1 cellular context compared by ENCODE assay signal in the genomic region with DNA sequence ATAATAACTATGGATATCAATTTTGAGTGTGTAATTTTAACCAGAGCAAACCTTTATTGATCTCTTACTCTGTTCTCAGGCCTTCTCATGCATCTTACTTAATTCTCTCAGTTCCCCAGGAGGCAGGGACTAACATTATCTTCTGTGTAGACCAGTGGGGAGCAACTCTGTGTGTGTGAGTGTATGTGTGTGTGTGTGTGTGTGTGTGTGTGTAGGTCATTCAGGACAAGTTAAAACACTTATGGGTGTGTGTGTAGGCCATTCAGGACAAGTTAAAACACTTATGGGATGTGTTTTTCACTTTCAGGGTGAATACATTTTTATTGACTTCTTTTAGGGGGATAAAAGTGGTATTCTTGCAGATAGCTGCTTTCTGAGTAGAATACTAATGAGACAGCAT.
TF ChIP-seq lines count a peak whose summit lies in the region.

No MANE protein-coding gene starts in this region.

TF ChIP-seq in HEK293, 187 proteins besides CTCF, POLR2A, EP300 and RAD21 (continued from another document):
- TF ChIP-seq, protein P1, sequence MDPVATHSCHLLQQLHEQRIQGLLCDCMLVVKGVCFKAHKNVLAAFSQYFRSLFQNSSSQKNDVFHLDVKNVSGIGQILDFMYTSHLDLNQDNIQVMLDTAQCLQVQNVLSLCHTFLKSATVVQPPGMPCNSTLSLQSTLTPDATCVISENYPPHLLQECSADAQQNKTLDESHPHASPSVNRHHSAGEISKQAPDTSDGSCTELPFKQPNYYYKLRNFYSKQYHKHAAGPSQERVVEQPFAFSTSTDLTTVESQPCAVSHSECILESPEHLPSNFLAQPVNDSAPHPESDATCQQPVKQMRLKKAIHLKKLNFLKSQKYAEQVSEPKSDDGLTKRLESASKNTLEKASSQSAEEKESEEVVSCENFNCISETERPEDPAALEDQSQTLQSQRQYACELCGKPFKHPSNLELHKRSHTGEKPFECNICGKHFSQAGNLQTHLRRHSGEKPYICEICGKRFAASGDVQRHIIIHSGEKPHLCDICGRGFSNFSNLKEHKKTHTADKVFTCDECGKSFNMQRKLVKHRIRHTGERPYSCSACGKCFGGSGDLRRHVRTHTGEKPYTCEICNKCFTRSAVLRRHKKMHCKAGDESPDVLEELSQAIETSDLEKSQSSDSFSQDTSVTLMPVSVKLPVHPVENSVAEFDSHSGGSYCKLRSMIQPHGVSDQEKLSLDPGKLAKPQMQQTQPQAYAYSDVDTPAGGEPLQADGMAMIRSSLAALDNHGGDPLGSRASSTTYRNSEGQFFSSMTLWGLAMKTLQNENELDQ (tag by site-specific recombination; IDR thresholded peaks at IDR 0.05; ENCODE audit: low read depth) = no peak
- TF ChIP-seq ZIC2 (tag by site-specific recombination; IDR thresholded peaks at IDR 0.05) = peak; percentile 24; the same call in 1 of the 2 replicates
- no peak for TF ChIP-seq ZNF112 (tag by site-specific recombination; IDR thresholded peaks at IDR 0.05)
